In genomic region chr16:68359398-68360191, GRCh38 we compare ENCODE assay signal across 2 cellular contexts.
TF ChIP-seq lines count a peak whose summit lies in the region.

No MANE protein-coding gene starts in this region.

TF ChIP-seq in GM12891, 5 proteins besides CTCF, POLR2A, EP300 and RAD21:
- TF ChIP-seq PAX5 (IDR thresholded peaks at IDR 0.05; ENCODE audit: insufficient read depth, low read length, severe bottlenecking) (no peak), POU2F2 (IDR thresholded peaks at IDR 0.05; ENCODE audit: low read depth, low read length) (no peak), SPI1 (IDR thresholded peaks at IDR 0.05; ENCODE audit: low read depth, low read length) (no peak), POLR2AphosphoS5 (IDR thresholded peaks at IDR 0.05; ENCODE audit: low read depth, low read length) (no peak), TAF1 (IDR thresholded peaks at IDR 0.05; ENCODE audit: low read depth, low read length) (no peak)

TF ChIP-seq in H1, 55 proteins besides CTCF, POLR2A, EP300 and RAD21:
- no peak for TF ChIP-seq CEBPB (IDR thresholded peaks at IDR 0.05; ENCODE audit: low read depth, low read length)
- no peak for TF ChIP-seq MAX (IDR thresholded peaks at IDR 0.05)
